26 cellular contexts compared by ENCODE assay signal in the genomic region with DNA sequence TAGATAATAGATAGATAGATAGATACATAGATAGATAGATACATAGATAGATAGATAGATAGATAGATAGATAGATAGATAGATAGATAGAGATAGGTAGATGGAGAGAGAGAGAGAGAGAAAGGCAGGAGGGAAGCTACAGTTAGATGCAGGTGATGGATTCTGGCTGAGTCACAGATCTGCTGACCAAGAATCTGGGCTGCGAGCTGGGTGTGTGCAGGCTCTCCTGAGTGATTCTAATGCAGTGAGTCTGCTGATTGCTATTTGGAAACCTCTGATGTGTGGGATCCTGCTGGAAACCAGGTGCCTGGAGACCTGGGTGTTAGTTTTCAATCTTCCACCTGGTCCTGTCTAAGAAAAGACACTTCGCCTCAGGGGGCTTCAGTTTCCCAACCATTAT.
DNase-seq lines count a peak whose midpoint lies in the region; ATAC-seq and TF ChIP-seq lines count a peak whose summit lies in the region.
"Had no signal": no experiment of that assay in that cellular context is flagged by ENCODE, and none has a peak within 500 bp of the region (broad histone marks: within the 10 kb centered on the region; RNA-seq: fewer than 3 reads in every experiment).

No MANE protein-coding gene starts in this region.

- H3K9me3 ChIP-seq in RWPE2 (ENCODE audit: severe bottlenecking) = no peaks in the 10 kb centered on the region
- H3K9me3 ChIP-seq in esophagus muscularis mucosa = no peaks in the 10 kb centered on the region
- H3K9me3 ChIP-seq: Caco-2, SJCRH30 had no signal

- WGBS in esophagus muscularis mucosa = 80% methylated on average over 2 of the region's 2 CpGs

- DNase-seq in A172 (ENCODE audit: low spot score) (peak; percentile 10), RWPE2 (ENCODE audit: low spot score) (no peak), esophagus muscularis mucosa (ENCODE audit: extremely low spot score) (peak; percentile 34), occipital lobe (lab: John Stamatoyannopoulos, UW) (peak; percentile 41), SHP77 (lab: John Stamatoyannopoulos, UW) (no peak), GM13977 (ENCODE audit: low spot score) (no peak), cerebellar cortex (ENCODE audit: low spot score) (no peak)
- DNase-seq: Caco-2; CD8-positive, alpha-beta T cell; DMS 273 treated with DMSO at 0.1 percent for 48 hours; DMS79; EL; GDM1; GOT3; HCEC 1CT; NCI-H1048; NCI-H1436; NCI-H187; NCI-H2171 treated with DMSO at 0.1 percent for 48 hours; NCI-H345; NCI-H510A treated with DMSO at 0.1 percent for 48 hours; NCI-H748 treated with DMSO at 0.1 percent for 48 hours; SJCRH30 had no signal

- no peak for TF ChIP-seq POLR2A in esophagus muscularis mucosa (IDR thresholded peaks at IDR 0.05; ENCODE audit: low read depth)

- in situ Hi-C loops in GM13977 (cut with MboI; ENCODE audit: low pct_unique_long_range_greater_than_20kb, low sequenced_read_pairs, unreplicated experiment) = no loop called here

- no peaks in the 10 kb centered on the region for H3K27me3 ChIP-seq in RWPE2 (ENCODE audit: insufficient read depth, poor library complexity, severe bottlenecking)
- peaks cover 0 to 22% (median 0%) of the 10 kb centered on the region in 4 donors for H3K27me3 ChIP-seq in esophagus muscularis mucosa

- 0 out of 3 replicates have a peak, but pooled peaks have one; percentile 33 for ATAC-seq in RWPE2 (ENCODE audit: low read depth)
- ATAC-seq: CD8-positive, alpha-beta T cell; GM12878; SK-N-SH treated with all-trans-retinoic acid at 6 μM for 48 hours had no signal

- no peak overlapping the region for H3K4me3 ChIP-seq in RWPE2 (ENCODE audit: severe bottlenecking)
- H3K4me3 ChIP-seq in esophagus muscularis mucosa = no peak overlapping the region
- H3K4me3 ChIP-seq: GM12878, SJCRH30 had no signal

- no peak for TF ChIP-seq EP300 in esophagus muscularis mucosa (IDR thresholded peaks at IDR 0.05)

- TF ChIP-seq CTCF in RWPE2 (IDR thresholded peaks at IDR 0.05; ENCODE audit: poor library complexity, severe bottlenecking) (no peak), esophagus muscularis mucosa (IDR thresholded peaks at IDR 0.05) (no peak), GM13977 (IDR thresholded peaks at IDR 0.05; ENCODE audit: extremely low read depth, insufficient read depth, missing control alignments) (no peak)

- H3K27ac ChIP-seq in RWPE2 (ENCODE audit: poor library complexity, severe bottlenecking) (no peak overlapping the region), esophagus muscularis mucosa (replicated peaks in 1 of 4) (no peak overlapping the region)
- H3K27ac ChIP-seq: C4-2B, SJCRH30 had no signal

- intact Hi-C loops in esophagus muscularis mucosa (cut with DNase I) = no loop called here

- H3K4me1 ChIP-seq in RWPE2 (ENCODE audit: insufficient read depth, poor library complexity, severe bottlenecking) = no peaks in the 10 kb centered on the region
- H3K4me1 ChIP-seq in esophagus muscularis mucosa = no peaks in the 10 kb centered on the region
- H3K4me1 ChIP-seq: Caco-2, SJCRH30 had no signal

- H3K36me3 ChIP-seq in RWPE2 (ENCODE audit: low read depth) (no peaks in the 10 kb centered on the region), esophagus muscularis mucosa (no peaks in the 10 kb centered on the region)
- H3K36me3 ChIP-seq: SJCRH30 had no signal

Comparison
In these comparisons a context has a peak if more than half of its experiments do, and no peak if none do; other contexts are left out.
1. DNase-seq: peak in A172 (single experiment), esophagus muscularis mucosa (single experiment) and occipital lobe (single experiment); none in RWPE2 (single experiment), SHP77 (0 of 2), GM13977 (single experiment) and cerebellar cortex (single experiment).